Comparison of ENCODE assay signal across 17 cellular contexts in genomic region chr15:34456658-34457057, GRCh38.
"Had no signal": no experiment of that assay in that cellular context is flagged by ENCODE, and none has a peak within 500 bp of the region (broad histone marks: within the 10 kb centered on the region; RNA-seq: fewer than 3 reads in every experiment).

No MANE protein-coding gene starts in this region.

- H3K4me1 ChIP-seq: esophagus muscularis mucosa, gastrocnemius medialis, heart right ventricle, sigmoid colon, testis, transverse colon had no signal

- H3K27me3 ChIP-seq: esophagus muscularis mucosa, gastrocnemius medialis, sigmoid colon, testis, transverse colon had no signal

- H3K36me3 ChIP-seq: esophagus muscularis mucosa, gastrocnemius medialis, heart right ventricle, sigmoid colon, transverse colon had no signal

- H3K9me3 ChIP-seq: esophagus muscularis mucosa, gastrocnemius medialis, heart right ventricle, sigmoid colon, testis, transverse colon had no signal

- DNase-seq: effector memory CD4-positive, alpha-beta T cell; gastrocnemius medialis; heart right ventricle; hypothalamus; kidney glomerular epithelial cell; natural killer cell; posterior cingulate gyrus; sigmoid colon; stimulated activated CD4-positive, alpha-beta T cell treated with anti-CD3 and anti-CD28 coated beads, Interleukin-2, amount 100 ng/mL, for 24 hours; stimulated activated CD4-positive, alpha-beta T cell treated with anti-CD3 and anti-CD28 coated beads, Interleukin-4, amount 100 ng/mL, for 4 hours; stimulated activated naive B cell treated with anti-CD40 and anti-IgM and Interleukin-4, amounts not matched to agents 10 μg/mL and 1 μg/mL and 100 μg/mL, for 72 hours; stimulated activated naive CD8-positive, alpha-beta T cell treated with anti-CD3 and anti-CD28 coated beads, Interleukin-15, amount 100 ng/mL, for 72 hours; testis; transverse colon had no signal

- ATAC-seq: gastrocnemius medialis; heart right ventricle; natural killer cell; stimulated activated naive B cell treated with anti-CD40 and anti-IgM and Interleukin-4, amounts not matched to agents 10 μg/mL and 1 μg/mL and 100 μg/mL, for 72 hours; stimulated activated naive CD8-positive, alpha-beta T cell treated with anti-CD3 and anti-CD28 coated beads, Interleukin-15, amount 100 ng/mL, for 72 hours had no signal

- H3K4me3 ChIP-seq: esophagus muscularis mucosa, gastrocnemius medialis, heart right ventricle, sigmoid colon, skin epidermis, testis, transverse colon had no signal

- H3K27ac ChIP-seq: epithelial cell of prostate, esophagus muscularis mucosa, gastrocnemius medialis, heart right ventricle, sigmoid colon, skin epidermis, testis, transverse colon had no signal
